In the genomic region with DNA sequence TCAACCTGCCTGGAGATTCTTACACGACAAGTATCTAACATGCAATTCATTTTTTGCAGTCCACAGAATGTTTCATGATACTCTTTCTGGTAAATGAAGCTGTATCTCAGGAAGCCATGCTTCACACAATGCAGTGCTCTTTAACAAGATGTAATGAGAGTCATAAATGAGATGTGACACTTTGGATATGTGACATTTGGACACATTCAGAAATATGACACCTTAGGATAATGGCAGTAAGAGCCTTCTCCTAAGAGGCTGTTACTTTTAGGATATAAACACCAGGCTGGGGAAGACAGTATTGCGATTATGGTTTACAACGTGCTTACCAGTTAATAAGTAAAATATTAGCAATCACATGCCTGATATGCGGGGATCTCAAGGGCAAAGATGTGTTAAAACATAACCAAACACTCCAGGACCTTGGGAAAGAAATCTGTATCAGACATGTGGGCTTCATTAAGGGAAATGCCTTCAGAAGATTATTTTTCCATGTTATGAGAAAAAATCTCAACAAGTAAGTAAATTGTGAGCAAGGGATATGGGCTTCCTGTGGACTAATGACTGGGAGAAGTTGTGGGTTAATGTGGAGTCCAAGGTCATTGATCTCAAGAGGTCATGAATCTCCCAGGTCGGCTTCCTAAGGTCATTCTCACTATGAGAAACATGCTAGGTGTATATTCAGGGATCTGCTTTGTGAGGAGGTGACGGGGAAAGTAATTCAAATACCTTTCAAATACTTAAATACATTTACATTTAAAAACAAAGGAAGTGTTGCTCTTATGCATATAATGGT, we compare ENCODE assay signal across 1 cellular context.
TF ChIP-seq lines count a peak whose summit lies in the region.

No MANE protein-coding gene starts in this region.

TF ChIP-seq in WTC11, 78 proteins besides CTCF, POLR2A, EP300 and RAD21 (continued from another document):
- TF ChIP-seq CREB1 (CRISPR knock-in tag; IDR thresholded peaks at IDR 0.05), result no peak
- TF ChIP-seq, protein P1, sequence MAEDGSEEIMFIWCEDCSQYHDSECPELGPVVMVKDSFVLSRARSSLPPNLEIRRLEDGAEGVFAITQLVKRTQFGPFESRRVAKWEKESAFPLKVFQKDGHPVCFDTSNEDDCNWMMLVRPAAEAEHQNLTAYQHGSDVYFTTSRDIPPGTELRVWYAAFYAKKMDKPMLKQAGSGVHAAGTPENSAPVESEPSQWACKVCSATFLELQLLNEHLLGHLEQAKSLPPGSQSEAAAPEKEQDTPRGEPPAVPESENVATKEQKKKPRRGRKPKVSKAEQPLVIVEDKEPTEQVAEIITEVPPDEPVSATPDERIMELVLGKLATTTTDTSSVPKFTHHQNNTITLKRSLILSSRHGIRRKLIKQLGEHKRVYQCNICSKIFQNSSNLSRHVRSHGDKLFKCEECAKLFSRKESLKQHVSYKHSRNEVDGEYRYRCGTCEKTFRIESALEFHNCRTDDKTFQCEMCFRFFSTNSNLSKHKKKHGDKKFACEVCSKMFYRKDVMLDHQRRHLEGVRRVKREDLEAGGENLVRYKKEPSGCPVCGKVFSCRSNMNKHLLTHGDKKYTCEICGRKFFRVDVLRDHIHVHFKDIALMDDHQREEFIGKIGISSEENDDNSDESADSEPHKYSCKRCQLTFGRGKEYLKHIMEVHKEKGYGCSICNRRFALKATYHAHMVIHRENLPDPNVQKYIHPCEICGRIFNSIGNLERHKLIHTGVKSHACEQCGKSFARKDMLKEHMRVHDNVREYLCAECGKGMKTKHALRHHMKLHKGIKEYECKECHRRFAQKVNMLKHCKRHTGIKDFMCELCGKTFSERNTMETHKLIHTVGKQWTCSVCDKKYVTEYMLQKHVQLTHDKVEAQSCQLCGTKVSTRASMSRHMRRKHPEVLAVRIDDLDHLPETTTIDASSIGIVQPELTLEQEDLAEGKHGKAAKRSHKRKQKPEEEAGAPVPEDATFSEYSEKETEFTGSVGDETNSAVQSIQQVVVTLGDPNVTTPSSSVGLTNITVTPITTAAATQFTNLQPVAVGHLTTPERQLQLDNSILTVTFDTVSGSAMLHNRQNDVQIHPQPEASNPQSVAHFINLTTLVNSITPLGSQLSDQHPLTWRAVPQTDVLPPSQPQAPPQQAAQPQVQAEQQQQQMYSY (CRISPR knock-in tag; IDR thresholded peaks at IDR 0.05), result no peak
- TF ChIP-seq TEAD1 (CRISPR knock-in tag; IDR thresholded peaks at IDR 0.05), result no peak
- TF ChIP-seq RELA (CRISPR knock-in tag; IDR thresholded peaks at IDR 0.05; ENCODE audit: borderline replicate concordance), result no peak
- no peak for TF ChIP-seq ATF1 (CRISPR knock-in tag; IDR thresholded peaks at IDR 0.05)
- TF ChIP-seq, protein P2, sequence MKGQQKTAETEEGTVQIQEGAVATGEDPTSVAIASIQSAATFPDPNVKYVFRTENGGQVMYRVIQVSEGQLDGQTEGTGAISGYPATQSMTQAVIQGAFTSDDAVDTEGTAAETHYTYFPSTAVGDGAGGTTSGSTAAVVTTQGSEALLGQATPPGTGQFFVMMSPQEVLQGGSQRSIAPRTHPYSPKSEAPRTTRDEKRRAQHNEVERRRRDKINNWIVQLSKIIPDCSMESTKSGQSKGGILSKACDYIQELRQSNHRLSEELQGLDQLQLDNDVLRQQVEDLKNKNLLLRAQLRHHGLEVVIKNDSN (CRISPR knock-in tag; IDR thresholded peaks at IDR 0.05), result no peak
- no peak for TF ChIP-seq ZNF416 (CRISPR knock-in tag; IDR thresholded peaks at IDR 0.05)
- TF ChIP-seq ZNF423 (CRISPR knock-in tag; IDR thresholded peaks at IDR 0.05), result no peak
- no peak for TF ChIP-seq GTF2I (CRISPR knock-in tag; conservative IDR thresholded peaks at IDR 0.05)
- TF ChIP-seq, protein P3, sequence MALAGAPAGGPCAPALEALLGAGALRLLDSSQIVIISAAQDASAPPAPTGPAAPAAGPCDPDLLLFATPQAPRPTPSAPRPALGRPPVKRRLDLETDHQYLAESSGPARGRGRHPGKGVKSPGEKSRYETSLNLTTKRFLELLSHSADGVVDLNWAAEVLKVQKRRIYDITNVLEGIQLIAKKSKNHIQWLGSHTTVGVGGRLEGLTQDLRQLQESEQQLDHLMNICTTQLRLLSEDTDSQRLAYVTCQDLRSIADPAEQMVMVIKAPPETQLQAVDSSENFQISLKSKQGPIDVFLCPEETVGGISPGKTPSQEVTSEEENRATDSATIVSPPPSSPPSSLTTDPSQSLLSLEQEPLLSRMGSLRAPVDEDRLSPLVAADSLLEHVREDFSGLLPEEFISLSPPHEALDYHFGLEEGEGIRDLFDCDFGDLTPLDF (CRISPR knock-in tag; IDR thresholded peaks at IDR 0.05), result no peak
